ENCODE assay signal across 10 cellular contexts in the genomic region with DNA sequence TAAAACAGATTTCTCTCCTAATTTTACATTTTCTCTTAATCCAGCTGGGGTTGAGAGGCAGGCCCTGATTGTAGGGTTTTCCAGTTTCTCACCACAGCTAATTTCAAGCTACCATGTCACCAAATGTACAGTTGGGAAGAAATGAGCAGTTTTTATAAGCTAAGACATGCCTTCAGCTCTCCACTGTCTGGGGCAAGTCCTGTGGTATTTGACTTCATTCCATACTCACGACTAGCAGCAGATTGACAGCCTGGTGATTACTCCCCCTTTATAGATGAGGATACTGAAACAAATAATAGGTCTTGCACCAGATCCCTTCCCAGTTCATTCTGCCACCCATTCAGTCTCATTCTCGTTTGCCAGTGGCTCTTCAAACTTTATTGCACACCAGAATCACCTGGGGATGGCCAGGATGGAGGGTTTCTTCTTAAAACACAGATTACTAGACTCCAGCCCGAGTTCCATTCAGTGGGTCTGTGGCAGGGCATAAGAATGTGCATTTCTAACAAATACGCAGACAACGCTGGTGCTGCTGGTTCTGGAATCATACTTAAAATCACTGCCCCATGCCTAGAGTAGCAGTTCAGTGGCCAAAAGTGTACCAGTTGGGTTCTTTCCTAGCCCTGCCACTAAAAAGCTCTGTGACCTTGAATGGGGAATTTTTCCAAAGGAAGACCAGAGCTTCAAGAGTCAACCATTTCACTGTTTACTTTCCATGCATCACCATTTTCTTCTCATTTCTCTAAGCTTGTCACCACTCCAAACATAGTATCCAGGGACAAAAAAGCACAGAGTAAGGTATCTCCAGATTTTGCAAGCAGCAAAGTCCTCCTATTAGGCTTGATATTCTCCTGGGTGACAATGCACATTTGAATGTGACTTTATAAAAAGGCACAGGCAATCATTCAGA.
DNase-seq lines count a peak whose midpoint lies in the region; ATAC-seq, FAIRE-seq and TF ChIP-seq lines count a peak whose summit lies in the region.
"Had no signal": no experiment of that assay in that cellular context is flagged by ENCODE, and none has a peak within 500 bp of the region (broad histone marks: within the 10 kb centered on the region; RNA-seq: fewer than 3 reads in every experiment).

No MANE protein-coding gene starts in this region.

- no peaks in the 10 kb centered on the region for H3K36me3 ChIP-seq in left lung
- H3K36me3 ChIP-seq in thoracic aorta, result no peaks in the 10 kb centered on the region

- H3K27ac ChIP-seq in left lung, result peak overlapping the region; percentile 81 to 86
- peak overlapping the region; percentile 90 to 92 for H3K27ac ChIP-seq in thoracic aorta

- H3K36me3 Mint-ChIP-seq in HFFc6 (ENCODE audit: low read depth) (peaks cover 10% of the 10 kb centered on the region), brain (no peaks in the 10 kb centered on the region)

- peaks cover 22 to 35% of the 10 kb centered on the region in 2 donors for H3K4me1 ChIP-seq in left lung
- peaks cover 37 to 80% of the 10 kb centered on the region in 2 donors for H3K4me1 ChIP-seq in thoracic aorta (ENCODE audit: control insufficient read depth in 1 of 2, low read depth in 2 of 2)

- TF ChIP-seq CTCF in HFFc6 (IDR thresholded peaks at IDR 0.05), result no peak
- no peak for TF ChIP-seq CTCF in brain (conservative IDR thresholded peaks at IDR 0.05)
- no peak for TF ChIP-seq CTCF in left lung (IDR thresholded peaks at IDR 0.05)
- no peak for TF ChIP-seq CTCF in thoracic aorta (IDR thresholded peaks at IDR 0.05)

- intact Hi-C loops in left lung (cut with DNase I), result no loop called here

- DNase-seq in HFFc6 (peak; percentile 69), left lung (no peak), thoracic aorta (ENCODE audit: low spot score) (no peak), HTR-8/SVneo (ENCODE audit: insufficient read length, low spot score) (no peak), COLO668 (lab: John Stamatoyannopoulos, UW; ENCODE audit: unreplicated experiment) (no peak), T-helper 1 cell (no peak)
- DNase-seq in activated CD4-positive, alpha-beta T cell treated with anti-CD3 and anti-CD28 coated beads for 48 hours, result no peak
- DNase-seq: NCI-H2227 treated with DMSO at 0.1 percent for 48 hours had no signal

- H3K27me3 ChIP-seq in left lung, result no peaks in the 10 kb centered on the region
- no peaks in the 10 kb centered on the region for H3K27me3 ChIP-seq in thoracic aorta (replicated peaks; ENCODE audit: insufficient read depth)

- H3K9me3 ChIP-seq in left lung (no peaks in the 10 kb centered on the region), thoracic aorta (no peaks in the 10 kb centered on the region)

- H3K4me3 Mint-ChIP-seq in HFFc6, result peak overlapping the region; percentile 44
- no peak overlapping the region for H3K4me3 Mint-ChIP-seq in brain

- H3K27me3 Mint-ChIP-seq in HFFc6 (ENCODE audit: insufficient read depth) (peaks cover 36% of the 10 kb centered on the region), brain (peaks cover 4% of the 10 kb centered on the region)

- ATAC-seq in left lung (no peak), thoracic aorta (ENCODE audit: insufficient number of reproducible peaks, low FRiP score, low read depth) (no peak)

- H3K9me3 Mint-ChIP-seq in HFFc6 (peaks cover 5% of the 10 kb centered on the region; the same call in 1 of the 2 replicates), brain (no peaks in the 10 kb centered on the region)

- H3K4me3 ChIP-seq in left lung (no peak overlapping the region), thoracic aorta (no peak overlapping the region)

- FAIRE-seq in HTR-8/SVneo (lab: Jason Lieb, UNC), result no peak
- FAIRE-seq: GM18507 had no signal

- H3K4me1 Mint-ChIP-seq in HFFc6 (ENCODE audit: low read depth) (peaks cover 88% of the 10 kb centered on the region), brain (peaks cover 52% of the 10 kb centered on the region)

- H3K27ac Mint-ChIP-seq in HFFc6 (peak overlapping the region; percentile 99), brain (peak overlapping the region in 4 of 5 experiments; percentile 58 to 94 (median 87))
